ENCODE assay signal across 2 cellular contexts in the genomic region with DNA sequence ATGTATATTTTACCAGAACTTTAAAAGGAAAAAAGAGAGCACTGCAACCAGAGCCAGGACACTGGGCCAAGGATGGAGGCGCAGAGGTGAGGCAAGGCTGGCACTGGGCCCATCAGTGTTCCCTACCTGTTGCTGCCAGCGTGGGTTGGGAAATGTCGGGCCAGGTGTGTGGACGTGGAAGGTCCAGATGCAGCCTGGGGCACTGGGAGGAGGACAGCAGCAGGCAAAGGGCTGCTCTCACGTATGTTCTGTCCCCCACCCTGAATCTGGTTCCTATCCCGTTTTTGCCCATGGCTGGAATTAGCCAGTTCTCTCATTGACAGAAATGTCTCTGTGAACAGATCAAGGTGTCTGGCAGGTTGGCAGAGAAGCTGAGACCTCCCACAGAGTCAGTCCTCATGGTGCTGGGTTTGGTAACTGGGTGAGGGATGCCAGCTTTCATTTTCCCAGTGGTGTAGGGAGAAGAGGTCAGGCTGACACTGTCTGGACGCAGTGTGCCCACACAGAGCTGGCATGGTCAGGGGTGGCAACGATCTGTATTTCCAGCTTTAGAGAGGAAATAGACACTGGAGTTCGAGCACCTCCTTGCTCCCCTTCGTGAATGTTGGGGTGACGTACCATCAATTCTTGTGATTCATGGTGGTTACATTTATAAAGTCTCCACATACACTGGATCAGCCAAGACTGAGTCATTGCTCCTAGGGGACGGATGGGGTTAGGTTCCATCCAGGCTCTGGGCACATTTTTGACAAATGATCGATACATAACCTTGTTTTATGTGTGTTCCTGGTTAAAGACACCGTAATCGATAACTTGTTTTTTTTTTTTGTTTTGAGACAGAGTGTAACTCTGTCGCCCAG.
TF ChIP-seq lines count a peak whose summit lies in the region.

No MANE protein-coding gene starts in this region.

TF ChIP-seq in SK-N-SH, 30 proteins besides CTCF, POLR2A, EP300 and RAD21 (continued from another document):
- TF ChIP-seq RXRA (IDR thresholded peaks at IDR 0.05; ENCODE audit: borderline replicate concordance, low read depth) (no peak), NFIC (IDR thresholded peaks at IDR 0.05; ENCODE audit: borderline replicate concordance) (no peak), SIN3A (IDR thresholded peaks at IDR 0.05; ENCODE audit: borderline replicate concordance, low read depth, low read length) (no peak)
- TF ChIP-seq, protein P1, sequence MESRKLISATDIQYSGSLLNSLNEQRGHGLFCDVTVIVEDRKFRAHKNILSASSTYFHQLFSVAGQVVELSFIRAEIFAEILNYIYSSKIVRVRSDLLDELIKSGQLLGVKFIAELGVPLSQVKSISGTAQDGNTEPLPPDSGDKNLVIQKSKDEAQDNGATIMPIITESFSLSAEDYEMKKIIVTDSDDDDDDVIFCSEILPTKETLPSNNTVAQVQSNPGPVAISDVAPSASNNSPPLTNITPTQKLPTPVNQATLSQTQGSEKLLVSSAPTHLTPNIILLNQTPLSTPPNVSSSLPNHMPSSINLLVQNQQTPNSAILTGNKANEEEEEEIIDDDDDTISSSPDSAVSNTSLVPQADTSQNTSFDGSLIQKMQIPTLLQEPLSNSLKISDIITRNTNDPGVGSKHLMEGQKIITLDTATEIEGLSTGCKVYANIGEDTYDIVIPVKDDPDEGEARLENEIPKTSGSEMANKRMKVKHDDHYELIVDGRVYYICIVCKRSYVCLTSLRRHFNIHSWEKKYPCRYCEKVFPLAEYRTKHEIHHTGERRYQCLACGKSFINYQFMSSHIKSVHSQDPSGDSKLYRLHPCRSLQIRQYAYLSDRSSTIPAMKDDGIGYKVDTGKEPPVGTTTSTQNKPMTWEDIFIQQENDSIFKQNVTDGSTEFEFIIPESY (IDR thresholded peaks at IDR 0.05; ENCODE audit: borderline replicate concordance, low read depth) = no peak
TF ChIP-seq in SK-N-SH: peak in this region for 1.

TF ChIP-seq in SK-N-SH treated with all-trans-retinoic acid at 6 μM for 48 hours, 23 proteins besides CTCF, POLR2A, EP300 and RAD21 (continued from another document):
- TF ChIP-seq, protein P2, sequence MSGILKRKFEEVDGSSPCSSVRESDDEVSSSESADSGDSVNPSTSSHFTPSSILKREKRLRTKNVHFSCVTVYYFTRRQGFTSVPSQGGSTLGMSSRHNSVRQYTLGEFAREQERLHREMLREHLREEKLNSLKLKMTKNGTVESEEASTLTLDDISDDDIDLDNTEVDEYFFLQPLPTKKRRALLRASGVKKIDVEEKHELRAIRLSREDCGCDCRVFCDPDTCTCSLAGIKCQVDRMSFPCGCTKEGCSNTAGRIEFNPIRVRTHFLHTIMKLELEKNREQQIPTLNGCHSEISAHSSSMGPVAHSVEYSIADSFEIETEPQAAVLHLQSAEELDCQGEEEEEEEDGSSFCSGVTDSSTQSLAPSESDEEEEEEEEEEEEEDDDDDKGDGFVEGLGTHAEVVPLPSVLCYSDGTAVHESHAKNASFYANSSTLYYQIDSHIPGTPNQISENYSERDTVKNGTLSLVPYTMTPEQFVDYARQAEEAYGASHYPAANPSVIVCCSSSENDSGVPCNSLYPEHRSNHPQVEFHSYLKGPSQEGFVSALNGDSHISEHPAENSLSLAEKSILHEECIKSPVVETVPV (CRISPR knock-in tag; IDR thresholded peaks at IDR 0.05) = no peak
- TF ChIP-seq PATZ1 (CRISPR knock-in tag; IDR thresholded peaks at IDR 0.05; ENCODE audit: borderline replicate concordance) (no peak), TSHZ2 (CRISPR knock-in tag; IDR thresholded peaks at IDR 0.05) (no peak), ARNTL (CRISPR knock-in tag; IDR thresholded peaks at IDR 0.05; ENCODE audit: borderline replicate concordance, low read depth) (no peak), PPARA (CRISPR knock-in tag; IDR thresholded peaks at IDR 0.05; ENCODE audit: borderline replicate concordance) (no peak), ZNF8 (CRISPR knock-in tag; IDR thresholded peaks at IDR 0.05) (no peak), TOX (CRISPR knock-in tag; IDR thresholded peaks at IDR 0.05; ENCODE audit: borderline replicate concordance) (no peak)
